8 cellular contexts compared by ENCODE assay signal in genomic region chr20:53413188-53413631, GRCh38.
DNase-seq lines count a peak whose midpoint lies in the region; ATAC-seq and TF ChIP-seq lines count a peak whose summit lies in the region.

No MANE protein-coding gene starts in this region.

- no peak overlapping the region for H3K4me3 ChIP-seq in KMS-11 (IDR thresholded peaks at IDR 0.05; ENCODE audit: insufficient read depth, low read depth, low read length)
- H3K4me3 ChIP-seq in gastrocnemius medialis, result no peak overlapping the region

- peaks cover 4% of the 10 kb centered on the region for H3K4me1 Mint-ChIP-seq in activated CD4-positive, alpha-beta memory T cell treated with anti-CD3 and anti-CD28 coated beads, Interleukin-2, amount 10 ng/mL, durations not matched to agents 7 days and 5 days

- in situ Hi-C loops in gastrocnemius medialis (cut with MboI; ENCODE audit: low sequenced_read_pairs in 4 of 4), result no loop called here

- H3K27ac ChIP-seq in KMS-11 (no peak overlapping the region), gastrocnemius medialis (no peak overlapping the region)

- POLR2A ChIA-PET in activated CD4-positive, alpha-beta memory T cell treated with anti-CD3 and anti-CD28 coated beads, Interleukin-2, amount 10 ng/mL, durations not matched to agents 7 days and 5 days (lab: Charles Lee), result interaction anchor here (1.2 kb wide), 1 partner anchor 135 kb away, joined by 3 read pairs; no protein-coding TSS in a partner anchor

- no peaks in the 10 kb centered on the region for H4K20me1 ChIP-seq in KMS-11 (ENCODE audit: insufficient read depth)

- H3K36me3 Mint-ChIP-seq in activated CD4-positive, alpha-beta memory T cell treated with anti-CD3 and anti-CD28 coated beads, Interleukin-2, amount 10 ng/mL, durations not matched to agents 7 days and 5 days (ENCODE audit: low read depth), result no peaks in the 10 kb centered on the region

- H3K4me1 ChIP-seq in KMS-11 (ENCODE audit: low read depth, poor library complexity, severe bottlenecking) (peaks cover 12% of the 10 kb centered on the region), gastrocnemius medialis (peaks cover 0 to 10% of the 10 kb centered on the region in 2 donors)

- no peak for TF ChIP-seq POLR2A in gastrocnemius medialis (IDR thresholded peaks at IDR 0.05)

- H2AFZ ChIP-seq in KMS-11 (ENCODE audit: low read depth), result no peak overlapping the region; the same call in 1 of the 2 replicates

- DNase-seq in ELF-1 (ENCODE audit: low read depth, low spot score), result peak; percentile 91
- peak; percentile 63 for DNase-seq in activated CD4-positive, alpha-beta memory T cell treated with anti-CD3 and anti-CD28 coated beads, Interleukin-2, amount 10 ng/mL, durations not matched to agents 7 days and 5 days
- peak; percentile 24 for DNase-seq in left cardiac atrium
- peak; percentile 40 for DNase-seq in stimulated activated CD4-positive, alpha-beta T cell treated with anti-CD3 and anti-CD28 coated beads, Interleukin-4, amount 100 ng/mL, for 24 hours
- no peak for DNase-seq in COLO829 (ENCODE audit: low spot score)
- DNase-seq in gastrocnemius medialis, result no peak

- peak overlapping the region; percentile 50 for H3K4me2 ChIP-seq in KMS-11

- no peaks in the 10 kb centered on the region for H3K27me3 ChIP-seq in KMS-11 (ENCODE audit: insufficient read depth, low read depth)
- no peaks in the 10 kb centered on the region for H3K27me3 ChIP-seq in gastrocnemius medialis

- H3K9me3 Mint-ChIP-seq in activated CD4-positive, alpha-beta memory T cell treated with anti-CD3 and anti-CD28 coated beads, Interleukin-2, amount 10 ng/mL, durations not matched to agents 7 days and 5 days, result no peaks in the 10 kb centered on the region

- H3K4me3 Mint-ChIP-seq in activated CD4-positive, alpha-beta memory T cell treated with anti-CD3 and anti-CD28 coated beads, Interleukin-2, amount 10 ng/mL, durations not matched to agents 7 days and 5 days, result no peak overlapping the region

- H3K27ac Mint-ChIP-seq in activated CD4-positive, alpha-beta memory T cell treated with anti-CD3 and anti-CD28 coated beads, Interleukin-2, amount 10 ng/mL, durations not matched to agents 7 days and 5 days, result no peak overlapping the region

- H3K36me3 ChIP-seq in KMS-11 (ENCODE audit: insufficient read depth), result no peaks in the 10 kb centered on the region
- H3K36me3 ChIP-seq in gastrocnemius medialis, result no peaks in the 10 kb centered on the region

- CTCF ChIA-PET in activated CD4-positive, alpha-beta memory T cell treated with anti-CD3 and anti-CD28 coated beads, Interleukin-2, amount 10 ng/mL, durations not matched to agents 7 days and 5 days (lab: Charles Lee), result interaction anchor here (2.2 to 3.1 kb wide), 2 partner anchors 134 to 527 kb away, joined by 9 to 11 read pairs; no protein-coding TSS in a partner anchor

- ATAC-seq in GM21526 (IDR thresholded peaks at IDR 0.05; ENCODE audit: low FRiP score, unreplicated experiment) (peak; percentile 92), left cardiac atrium (no peak), gastrocnemius medialis (no peak)

- intact Hi-C loops in left cardiac atrium (cut with DNase I) (no loop called here), gastrocnemius medialis (cut with DNase I; ENCODE audit: low total_unique reads) (no loop called here)

- no peaks in the 10 kb centered on the region for H3K27me3 Mint-ChIP-seq in activated CD4-positive, alpha-beta memory T cell treated with anti-CD3 and anti-CD28 coated beads, Interleukin-2, amount 10 ng/mL, durations not matched to agents 7 days and 5 days

- H3K9me3 ChIP-seq in gastrocnemius medialis, result no peaks in the 10 kb centered on the region

- TF ChIP-seq CTCF in KMS-11 (conservative IDR thresholded peaks at IDR 0.05; ENCODE audit: low read depth, low read length), result peak; percentile 75
- no peak for TF ChIP-seq CTCF in gastrocnemius medialis (IDR thresholded peaks at IDR 0.05 in 4 of 5, conservative IDR thresholded peaks at IDR 0.05 in 1 of 5)

- no peaks in the 10 kb centered on the region for H3K79me2 ChIP-seq in KMS-11 (ENCODE audit: insufficient read depth, low read depth)

- no peak overlapping the region for H3K9ac ChIP-seq in KMS-11

Comparison
In these comparisons a context has a peak if more than half of its experiments do, and no peak if none do; other contexts are left out.
1. DNase-seq: peak in ELF-1 (single experiment), activated CD4-positive, alpha-beta memory T cell treated with anti-CD3 and anti-CD28 coated beads, Interleukin-2, amount 10 ng/mL, durations not matched to agents 7 days and 5 days (single experiment), left cardiac atrium (single experiment) and stimulated activated CD4-positive, alpha-beta T cell treated with anti-CD3 and anti-CD28 coated beads, Interleukin-4, amount 100 ng/mL, for 24 hours (single experiment); none in COLO829 (single experiment) and gastrocnemius medialis (0 of 2).